Comparison of ENCODE assay signal across 26 cellular contexts in the genomic region with DNA sequence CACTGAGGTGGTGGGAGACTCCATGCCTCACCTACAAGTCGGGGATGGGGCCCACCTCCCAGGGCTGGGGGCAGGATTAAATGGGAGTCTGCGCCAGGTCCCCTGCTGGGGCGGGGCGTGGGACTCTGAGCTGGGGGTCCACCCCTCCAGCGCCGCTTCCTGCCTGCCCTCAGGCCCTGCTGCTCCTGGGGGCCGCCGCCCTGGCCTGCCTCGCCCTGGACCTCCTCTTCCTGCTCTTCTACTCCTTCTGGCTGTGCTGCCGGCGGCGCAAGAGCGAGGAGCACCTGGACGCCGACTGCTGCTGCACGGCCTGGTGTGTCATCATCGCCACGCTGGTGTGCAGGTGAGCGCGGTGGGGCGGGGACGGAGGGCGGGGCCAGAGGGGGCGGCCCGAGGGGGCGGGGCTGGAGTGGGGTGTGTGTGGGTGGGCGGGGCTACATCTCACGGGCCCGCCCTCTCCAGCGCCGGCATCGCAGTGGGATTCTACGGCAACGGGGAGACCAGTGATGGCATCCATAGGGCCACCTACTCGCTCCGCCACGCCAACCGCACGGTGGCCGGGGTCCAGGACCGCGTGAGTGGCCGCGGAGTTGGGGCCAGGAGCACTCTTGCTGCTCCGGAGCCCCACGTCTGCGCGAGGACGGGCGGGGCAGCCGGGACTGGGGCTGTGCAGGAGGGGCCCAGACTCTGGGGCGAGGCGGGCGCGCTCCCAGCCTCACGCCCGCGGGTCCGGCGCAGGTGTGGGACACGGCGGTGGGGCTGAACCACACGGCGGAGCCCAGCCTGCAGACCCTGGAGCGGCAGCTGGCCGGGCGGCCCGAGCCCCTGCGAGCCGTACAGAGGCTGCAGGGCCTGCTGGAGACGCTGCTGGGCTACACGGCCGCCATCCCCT. TPM values are rescaled to one million over a fixed set of nuclear protein-coding genes. Genes with fewer than 3 reads are reported as not detected.
DNase-seq lines count a peak whose midpoint lies in the region; ATAC-seq, FAIRE-seq and TF ChIP-seq lines count a peak whose summit lies in the region.
"Had no signal": no experiment of that assay in that cellular context is flagged by ENCODE, and none has a peak within 500 bp of the region (broad histone marks: within the 10 kb centered on the region; RNA-seq: fewer than 3 reads in every experiment).

No MANE protein-coding gene starts in this region.

- 17% methylated on average over 26 of the region's 73 CpGs for whole genome bisulfite sequencing in K562 (ENCODE audit: insufficient coverage, low coverage, missing lambda C conversion rate)
- WGBS in HepG2 (ENCODE audit: low lambda C conversion rate): 96% methylated on average over 49 of the region's 73 CpGs

- H3K79me2 ChIP-seq in K562 (ENCODE audit: control insufficient read depth, insufficient read depth, low read length): no peaks in the 10 kb centered on the region
- H3K79me2 ChIP-seq in HepG2 (ENCODE audit: insufficient read depth, low read length): peaks cover 15% of the 10 kb centered on the region

- ATAC-seq in K562: peak; percentile 85
- no peak for ATAC-seq in HepG2
- ATAC-seq in T-helper 17 cell: no peak
- ATAC-seq: naive thymus-derived CD8-positive, alpha-beta T cell had no signal

- TF ChIP-seq CTCF in K562 (IDR thresholded peaks at IDR 0.05 in 2 of 3, conservative IDR thresholded peaks at IDR 0.05 in 1 of 3; ENCODE audit: insufficient read depth in 2 of 3, low read depth in 1 of 3, low read length in 3 of 3) (no peak), HepG2 (CRISPR knock-in tag; IDR thresholded peaks at IDR 0.05) (no peak)

- DNase-seq in K562 (ENCODE audit: extremely low read depth in 1 of 4, low spot score in 3 of 4) (peak; percentile 70 to 97 (median 93)), HepG2 (ENCODE audit: low spot score) (no peak), ecto neural progenitor cell (ENCODE audit: low spot score) (no peak), T-helper 17 cell (no peak), HTR-8/SVneo (ENCODE audit: insufficient read length, low spot score) (no peak), Ammon's horn (ENCODE audit: low spot score) (no peak)
- DNase-seq: activated B cell treated with CpG ODN at 0.5 μM for 24 hours; activated T-cell treated with anti-CD3 and anti-CD28 coated beads, Interleukin-2, amount 50 U/mL, for 1 hour; amniotic stem cell; colonic mucosa; glutamatergic neuron; Karpas-422; naive thymus-derived CD8-positive, alpha-beta T cell; NCI-H2081; NCI-H510A; RPMI8226; stimulated activated CD4-positive, alpha-beta T cell treated with anti-CD3 and anti-CD28 coated beads, Interleukin-4, amount 100 ng/mL, for 4 hours; T1000; tibial artery had no signal

- H3K27ac Mint-ChIP-seq in T-helper 17 cell: no peak overlapping the region
- H3K27ac Mint-ChIP-seq: activated B cell treated with CpG ODN at 0.5 μM for 24 hours; mesothelial cell of epicardium; stimulated activated naive CD8-positive, alpha-beta T cell treated with anti-CD3 and anti-CD28 coated beads, Interleukin-15, Interleukin-2, amounts not matched to agents 100 ng/mL and 50 ng/mL, for 24 hours had no signal

- H3K4me2 ChIP-seq in K562 (ENCODE audit: insufficient read depth, low read length) (peak overlapping the region; percentile 67), HepG2 (ENCODE audit: low read depth, low read length) (no peak overlapping the region)

- no peak overlapping the region for H3K4me3 Mint-ChIP-seq in T-helper 17 cell
- H3K4me3 Mint-ChIP-seq: activated B cell treated with CpG ODN at 0.5 μM for 24 hours; mesothelial cell of epicardium; stimulated activated naive CD8-positive, alpha-beta T cell treated with anti-CD3 and anti-CD28 coated beads, Interleukin-15, Interleukin-2, amounts not matched to agents 100 ng/mL and 50 ng/mL, for 24 hours had no signal

- H3K27me3 ChIP-seq in HUES6 (ENCODE audit: control insufficient read depth, insufficient read depth, low read length): no peaks in the 10 kb centered on the region
- H3K27me3 ChIP-seq in K562 (ENCODE audit: control insufficient read depth in 2 of 2, insufficient read depth in 2 of 2, low read length in 2 of 2): no peaks in the 10 kb centered on the region
- no peaks in the 10 kb centered on the region for H3K27me3 ChIP-seq in HepG2 (ENCODE audit: control insufficient read depth in 1 of 2, insufficient read depth in 2 of 2, low read length in 2 of 2)
- H3K27me3 ChIP-seq: colonic mucosa, tibial artery had no signal

- CTCF ChIA-PET in K562 (lab: Yijun Ruan, JAX; ENCODE audit: low intra/inter-chr PET ratio) (no interaction called here), HepG2 (lab: Yijun Ruan, JAX; ENCODE audit: low intra/inter-chr PET ratio, low total read pairs) (no interaction called here)

- H3K27ac ChIP-seq in HUES6 (ENCODE audit: low read depth, low read length): peak overlapping the region; percentile 88
- H3K27ac ChIP-seq in K562 (ENCODE audit: extremely low read depth, low read depth, low read length): no peak overlapping the region
- H3K27ac ChIP-seq in HepG2 (ENCODE audit: extremely low read length, insufficient read depth, low read length): no peak overlapping the region
- H3K27ac ChIP-seq: colonic mucosa, tibial artery had no signal

- no peaks in the 10 kb centered on the region for H3K27me3 Mint-ChIP-seq in T-helper 17 cell
- H3K27me3 Mint-ChIP-seq: activated B cell treated with CpG ODN at 0.5 μM for 24 hours; naive thymus-derived CD8-positive, alpha-beta T cell; stimulated activated naive CD8-positive, alpha-beta T cell treated with anti-CD3 and anti-CD28 coated beads, Interleukin-15, Interleukin-2, amounts not matched to agents 100 ng/mL and 50 ng/mL, for 24 hours had no signal

- H4K20me1 ChIP-seq in K562 (replicated peaks; ENCODE audit: control insufficient read depth, insufficient read depth, low read length) (0 out of 2 replicates have a peak, but pooled peaks cover 5% of the 10 kb centered on the region), HepG2 (ENCODE audit: insufficient read depth, low read length) (peaks cover 33% of the 10 kb centered on the region; the same call in 1 of the 2 replicates)

- H3K4me1 Mint-ChIP-seq in T-helper 17 cell: peaks cover 8% of the 10 kb centered on the region

- H3K9ac ChIP-seq in ES-I3 (ENCODE audit: low read depth, low read length) (peak overlapping the region; percentile 33), HUES6 (ENCODE audit: low read length) (peak overlapping the region; percentile 44), K562 (ENCODE audit: insufficient read depth in 1 of 2, low read depth in 2 of 2, low read length in 2 of 2) (peak overlapping the region; percentile 1 to 86; a peak in 3 of 4 replicates), HepG2 (ENCODE audit: insufficient read depth, low read depth, low read length) (no peak overlapping the region)

- no peak for TF ChIP-seq RAD21 in K562 (CRISPR knock-in tag; conservative IDR thresholded peaks at IDR 0.05 in 1 of 2, IDR thresholded peaks at IDR 0.05 in 1 of 2)
- TF ChIP-seq RAD21 in HepG2 (CRISPR knock-in tag; IDR thresholded peaks at IDR 0.05): no peak

- H3K36me3 Mint-ChIP-seq in T-helper 17 cell (ENCODE audit: low read depth): no peaks in the 10 kb centered on the region

- intact Hi-C loops in K562 (cut with micrococcal nuclease) (no loop called here), HepG2 (cut with micrococcal nuclease; ENCODE audit: unreplicated experiment) (no loop called here)

- H3K36me3 ChIP-seq in ES-I3 (ENCODE audit: insufficient read depth, low read length) (peaks cover 5% of the 10 kb centered on the region; the same call in 1 of the 2 replicates), HUES6 (ENCODE audit: control insufficient read depth, insufficient read depth, low read length) (peaks cover 42% of the 10 kb centered on the region), K562 (ENCODE audit: control insufficient read depth, insufficient read depth, low read length) (no peaks in the 10 kb centered on the region), HepG2 (replicated peaks in 1 of 2; ENCODE audit: control insufficient read depth in 1 of 2, insufficient read depth in 2 of 2, low read length in 2 of 2) (peaks cover 18 to 28% of the 10 kb centered on the region in 2 experiments; a peak in 4 of 5 replicates)
- H3K36me3 ChIP-seq: colonic mucosa had no signal

- TF ChIP-seq EP300 in K562 (IDR thresholded peaks at IDR 0.05; ENCODE audit: low read length) (no peak), HepG2 (IDR thresholded peaks at IDR 0.05; ENCODE audit: low read depth in 2 of 2, low read length in 2 of 2) (no peak), HepG2 (CRISPR knock-in tag; IDR thresholded peaks at IDR 0.05; ENCODE audit: borderline replicate concordance) (no peak)

- H2AFZ ChIP-seq in K562 (ENCODE audit: low read depth, low read length): peak overlapping the region; percentile 67; the same call in 1 of the 2 replicates
- H2AFZ ChIP-seq in HepG2 (ENCODE audit: low read length): no peak overlapping the region

- POLR2A ChIA-PET in K562 (lab: Yijun Ruan, JAX): interaction anchor here (0.6 kb wide), 3 partner anchors 25 to 567 kb away, joined by 3 to 4 read pairs (median 3); no protein-coding TSS in a partner anchor
- POLR2A ChIA-PET in HepG2 (lab: Yijun Ruan, JAX): no interaction called here

- H3K9me3 ChIP-seq in ES-I3 (ENCODE audit: control insufficient read depth, insufficient read depth, low read length) (no peaks in the 10 kb centered on the region), HUES6 (ENCODE audit: control insufficient read depth, insufficient read depth, low read depth, low read length) (no peaks in the 10 kb centered on the region), K562 (replicated peaks; ENCODE audit: control insufficient read depth, insufficient read depth, low read depth, low read length) (no peaks in the 10 kb centered on the region), HepG2 (ENCODE audit: low read length) (no peaks in the 10 kb centered on the region), T-helper 17 cell (ENCODE audit: control insufficient read depth, low read length, poor library complexity, severe bottlenecking) (no peaks in the 10 kb centered on the region)
- H3K9me3 ChIP-seq: colonic mucosa, tibial artery had no signal

- TF ChIP-seq POLR2A in K562 (conservative IDR thresholded peaks at IDR 0.05) (no peak), HepG2 (IDR thresholded peaks at IDR 0.05; ENCODE audit: insufficient read depth in 1 of 2, low read depth in 2 of 2, low read length in 2 of 2) (no peak)

- no peaks in the 10 kb centered on the region for H3K9me1 ChIP-seq in K562 (ENCODE audit: control insufficient read depth, insufficient read depth, low read length)

- in situ Hi-C loops in K562 (cut with MboI) (no loop called here), HepG2 (cut with HindIII; ENCODE audit: extremely low pct_ligation_motif_present, low pct_unique_long_range_greater_than_20kb) (loop anchor here (10.0 kb wide), 1 partner anchor 82 kb away; no protein-coding TSS in a partner anchor)

- H3K4me3 ChIP-seq in HUES6 (ENCODE audit: low read depth, low read length): peak overlapping the region; percentile 53
- H3K4me3 ChIP-seq in K562: peak overlapping the region; percentile 19
- no peak overlapping the region for H3K4me3 ChIP-seq in HepG2 (replicated peaks in 1 of 3; ENCODE audit: insufficient read depth in 1 of 3, low read depth in 2 of 3, low read length in 3 of 3)
- H3K4me3 ChIP-seq: colonic mucosa, tibial artery had no signal

- peaks cover 23% of the 10 kb centered on the region; the same call in 1 of the 2 replicates for H3K4me1 ChIP-seq in ES-I3 (ENCODE audit: insufficient read depth, low read length)
- H3K4me1 ChIP-seq in HUES6 (ENCODE audit: control insufficient read depth, insufficient read depth, low read length): peaks cover 34% of the 10 kb centered on the region
- H3K4me1 ChIP-seq in K562 (replicated peaks in 1 of 2; ENCODE audit: control insufficient read depth in 2 of 2, insufficient read depth in 2 of 2, low read length in 2 of 2): peaks cover 6 to 73% of the 10 kb centered on the region in 2 experiments; a peak in 3 of 5 replicates
- peaks cover 14% of the 10 kb centered on the region for H3K4me1 ChIP-seq in HepG2 (ENCODE audit: insufficient read depth, low read length)
- H3K4me1 ChIP-seq: colonic mucosa had no signal

- FAIRE-seq in K562 (lab: Jason Lieb, UNC) (no peak), HepG2 (lab: Jason Lieb, UNC) (no peak), HTR-8/SVneo (lab: Jason Lieb, UNC) (no peak)
- FAIRE-seq: bronchial epithelial cell, endometrium, GM12891 had no signal

- BruUV-seq in K562 (replicated peaks; lab: Mats Ljungman, UMichigan) (no TSS peak), HepG2 (replicated peaks; lab: Mats Ljungman, UMichigan) (no TSS peak)

RNA-seq across cellular contexts. Expression of a gene that starts 15.1 kb away (rescaled TPM):
- total RNA-seq in K562 (2011; cell fraction: chromatin; rRNA removed; ENCODE audit: low replicate concordance): 4.3 and 18.5 TPM in 2 replicates
- total RNA-seq in K562 (2011; cell fraction: nucleolus; rRNA removed): 13.6 and 17.2 TPM in 2 replicates
- total RNA-seq in K562 (2011; cell fraction: nucleoplasm; rRNA removed): 8.4 and 9.7 TPM in 2 replicates
- total RNA-seq in K562 (2014; rRNA removed): 1.4 and 1.5 TPM in 2 replicates
- 0.06 and 0.11 TPM in 2 replicates for total RNA-seq in K562 (2014; rRNA removed; fragmentation: Illumina TruSeq; extraction: Trizol)
- total RNA-seq in K562 (2015; rRNA removed; fragmentation: Illumina TruSeq; extraction: Trizol): 0.62 and 0.79 TPM in 2 replicates
- 4.9 and 5.5 TPM in 2 replicates for total RNA-seq in K562 (2021)
- 1.7 and 4.5 TPM in 2 replicates for polyA plus RNA-seq in K562 (2011; rRNA removed)
- polyA plus RNA-seq in K562 (2011; cell fraction: cytosol; rRNA removed): 2.7 and 5.1 TPM in 2 replicates
- polyA plus RNA-seq in K562 (2011; cell fraction: nucleus; rRNA removed): 13.6 and 13.8 TPM in 2 replicates
- 3.5 and 7.4 TPM in 2 replicates for polyA plus RNA-seq in K562 (2012)
- 1.1 and 2.0 TPM in 2 replicates for polyA plus RNA-seq in K562 (2014; fragmentation: Illumina TruSeq; extraction: Trizol)
- under 1 TPM; 0.01 to 0.04 TPM for polyA plus RNA-seq in K562 (2014; fragmentation: Nextera tagmentation; extraction: Ambion mirVana)
- 1.1 and 1.9 TPM in 2 replicates for polyA plus RNA-seq in K562 (2014; rRNA removed)
- 0.96 and 1.1 TPM in 2 replicates for polyA minus RNA-seq in K562 (2011; rRNA and poly(A)+ RNA removed)
- 5.5 and 6.6 TPM in 2 replicates for polyA minus RNA-seq in K562 (2011; cell fraction: cytosol; rRNA and poly(A)+ RNA removed)
- 5.7 and 5.9 TPM in 2 replicates for polyA minus RNA-seq in K562 (2011; cell fraction: nucleus; rRNA and poly(A)+ RNA removed)
- total RNA-seq in HepG2 (2016; rRNA removed; fragmentation: Illumina TruSeq; extraction: Trizol): 21.5 and 26.3 TPM in 2 replicates
- total RNA-seq in HepG2 (2016; cell fraction: cytosol; rRNA removed; fragmentation: Illumina TruSeq; extraction: Trizol; ENCODE audit: low read depth): 11.5 and 11.7 TPM in 2 replicates
- total RNA-seq in HepG2 (2016; cell fraction: insoluble cytoplasmic fraction; rRNA removed; fragmentation: Illumina TruSeq; extraction: Trizol): 19.4 and 28.8 TPM in 2 replicates
- 34.4 and 35.6 TPM in 2 replicates for total RNA-seq in HepG2 (2016; cell fraction: membrane; rRNA removed; fragmentation: Illumina TruSeq; extraction: Trizol)
- 37.1 and 45.0 TPM in 2 replicates for total RNA-seq in HepG2 (2016; cell fraction: nucleus; rRNA removed; fragmentation: Illumina TruSeq; extraction: Trizol)
- polyA plus RNA-seq in HepG2 (2011; rRNA removed): 50.0 and 80.3 TPM in 2 replicates
- 48.3 and 72.3 TPM in 2 replicates for polyA plus RNA-seq in HepG2 (2011; cell fraction: cytosol; rRNA removed)
- 227 and 315 TPM in 2 replicates for polyA plus RNA-seq in HepG2 (2011; cell fraction: nucleus; rRNA removed)
- 90.1 and 104 TPM in 2 replicates for polyA plus RNA-seq in HepG2 (2012)
- polyA plus RNA-seq in HepG2 (2016; cell fraction: cytosol; fragmentation: Illumina TruSeq; extraction: Trizol; ENCODE audit: low read depth): 11.1 and 11.5 TPM in 2 replicates
- 52.7 and 63.6 TPM in 2 replicates for polyA plus RNA-seq in HepG2 (2016; cell fraction: insoluble cytoplasmic fraction; fragmentation: Illumina TruSeq; extraction: Trizol; ENCODE audit: low read depth)
- polyA plus RNA-seq in HepG2 (2016; cell fraction: membrane; fragmentation: Illumina TruSeq; extraction: Trizol; ENCODE audit: low read depth): 49.3 and 52.2 TPM in 2 replicates
- polyA plus RNA-seq in HepG2 (2016; cell fraction: nucleus; fragmentation: Illumina TruSeq; extraction: Trizol; ENCODE audit: insufficient read depth, low read depth): 138 and 141 TPM in 2 replicates
- 4.5 and 192 TPM in 2 replicates for polyA minus RNA-seq in HepG2 (2011; rRNA and poly(A)+ RNA removed; ENCODE audit: low replicate concordance)
- polyA minus RNA-seq in HepG2 (2011; cell fraction: cytosol; rRNA and poly(A)+ RNA removed): 91.4 and 94.8 TPM in 2 replicates
- 41.0 and 47.5 TPM in 2 replicates for polyA minus RNA-seq in HepG2 (2011; cell fraction: nucleus; rRNA and poly(A)+ RNA removed)
- total RNA-seq in T-helper 17 cell: 10 to 100 TPM; 13.2 to 14.8 TPM

RNA-seq across cellular contexts. Expression of a gene that starts 41.1 kb away (rescaled TPM):
- total RNA-seq in K562 (2011; cell fraction: chromatin; rRNA removed; ENCODE audit: low replicate concordance): 0.07 and 0.12 TPM in 2 replicates
- total RNA-seq in K562 (2011; cell fraction: nucleolus; rRNA removed): 0.17 TPM in 1 of 2 replicates, not detected in the other
- 0.07 and 0.08 TPM in 2 replicates for total RNA-seq in K562 (2011; cell fraction: nucleoplasm; rRNA removed)
- not detected in 2 replicates for total RNA-seq in K562 (2014; rRNA removed)
- not detected in 2 replicates for total RNA-seq in K562 (2014; rRNA removed; fragmentation: Illumina TruSeq; extraction: Trizol)
- not detected in 2 replicates for total RNA-seq in K562 (2015; rRNA removed; fragmentation: Illumina TruSeq; extraction: Trizol)
- not detected in 2 replicates for total RNA-seq in K562 (2021)
- polyA plus RNA-seq in K562 (2011; rRNA removed): not detected in 2 replicates
- not detected in 2 replicates for polyA plus RNA-seq in K562 (2011; cell fraction: cytosol; rRNA removed)
- not detected in 2 replicates for polyA plus RNA-seq in K562 (2011; cell fraction: nucleus; rRNA removed)
- 0.04 and 0.08 TPM in 2 replicates for polyA plus RNA-seq in K562 (2012)
- polyA plus RNA-seq in K562 (2014; fragmentation: Illumina TruSeq; extraction: Trizol): not detected in 2 replicates
- not detected for polyA plus RNA-seq in K562 (2014; fragmentation: Nextera tagmentation; extraction: Ambion mirVana)
- not detected in 2 replicates for polyA plus RNA-seq in K562 (2014; rRNA removed)
- 0.04 TPM in 1 of 2 replicates, not detected in the other for polyA minus RNA-seq in K562 (2011; rRNA and poly(A)+ RNA removed)
- not detected in 2 replicates for polyA minus RNA-seq in K562 (2011; cell fraction: cytosol; rRNA and poly(A)+ RNA removed)
- polyA minus RNA-seq in K562 (2011; cell fraction: nucleus; rRNA and poly(A)+ RNA removed): not detected in 2 replicates
- total RNA-seq in HepG2 (2016; rRNA removed; fragmentation: Illumina TruSeq; extraction: Trizol): not detected in 2 replicates
- not detected in 2 replicates for total RNA-seq in HepG2 (2016; cell fraction: cytosol; rRNA removed; fragmentation: Illumina TruSeq; extraction: Trizol; ENCODE audit: low read depth)
- not detected in 2 replicates for total RNA-seq in HepG2 (2016; cell fraction: insoluble cytoplasmic fraction; rRNA removed; fragmentation: Illumina TruSeq; extraction: Trizol)
- total RNA-seq in HepG2 (2016; cell fraction: membrane; rRNA removed; fragmentation: Illumina TruSeq; extraction: Trizol): not detected in 2 replicates
- total RNA-seq in HepG2 (2016; cell fraction: nucleus; rRNA removed; fragmentation: Illumina TruSeq; extraction: Trizol): not detected in 2 replicates
- polyA plus RNA-seq in HepG2 (2011; rRNA removed): 0.03 TPM in 1 of 2 replicates, not detected in the other
- 0.01 and 0.04 TPM in 2 replicates for polyA plus RNA-seq in HepG2 (2011; cell fraction: cytosol; rRNA removed)
- 0.18 and 0.26 TPM in 2 replicates for polyA plus RNA-seq in HepG2 (2011; cell fraction: nucleus; rRNA removed)
- polyA plus RNA-seq in HepG2 (2012): 0.05 and 0.07 TPM in 2 replicates
- polyA plus RNA-seq in HepG2 (2016; cell fraction: cytosol; fragmentation: Illumina TruSeq; extraction: Trizol; ENCODE audit: low read depth): not detected in 2 replicates
- not detected in 2 replicates for polyA plus RNA-seq in HepG2 (2016; cell fraction: insoluble cytoplasmic fraction; fragmentation: Illumina TruSeq; extraction: Trizol; ENCODE audit: low read depth)
- polyA plus RNA-seq in HepG2 (2016; cell fraction: membrane; fragmentation: Illumina TruSeq; extraction: Trizol; ENCODE audit: low read depth): not detected in 2 replicates
- polyA plus RNA-seq in HepG2 (2016; cell fraction: nucleus; fragmentation: Illumina TruSeq; extraction: Trizol; ENCODE audit: insufficient read depth, low read depth): not detected in 2 replicates
- polyA minus RNA-seq in HepG2 (2011; rRNA and poly(A)+ RNA removed; ENCODE audit: low replicate concordance): 0.30 and 0.84 TPM in 2 replicates
- polyA minus RNA-seq in HepG2 (2011; cell fraction: cytosol; rRNA and poly(A)+ RNA removed): not detected in 2 replicates
- polyA minus RNA-seq in HepG2 (2011; cell fraction: nucleus; rRNA and poly(A)+ RNA removed): 0.13 TPM in 1 of 2 replicates, not detected in the other
- total RNA-seq in T-helper 17 cell: under 1 TPM; 0.32 to 0.76 TPM
- total RNA-seq: bronchial epithelial cell had no signal
- polyA plus RNA-seq: naive thymus-derived CD8-positive, alpha-beta T cell had no signal

Comparison
In these comparisons a context has a peak if more than half of its experiments do, and no peak if none do; other contexts are left out.
1. H3K4me3 ChIP-seq: peak in HUES6 (single experiment) and K562 (single experiment); none in HepG2 (0 of 3).
2. DNase-seq: peak in K562 (4 of 4); none in HepG2 (single experiment), ecto neural progenitor cell (single experiment), T-helper 17 cell (0 of 3), HTR-8/SVneo (single experiment) and Ammon's horn (single experiment).